Comparison of ENCODE assay signal across 25 cellular contexts in genomic region chr10:51313259-51313658, GRCh38.
DNase-seq lines count a peak whose midpoint lies in the region; ATAC-seq and TF ChIP-seq lines count a peak whose summit lies in the region.
"Had no signal": no experiment of that assay in that cellular context is flagged by ENCODE, and none has a peak within 500 bp of the region (broad histone marks: within the 10 kb centered on the region; RNA-seq: fewer than 3 reads in every experiment).

No MANE protein-coding gene starts in this region.

- peak; percentile 93 for ATAC-seq in left colon
- ATAC-seq in mucosa of descending colon = peak; percentile 87
- ATAC-seq in HG03139 (IDR thresholded peaks at IDR 0.05; ENCODE audit: unreplicated experiment) = no peak
- ATAC-seq in HG03571 (IDR thresholded peaks at IDR 0.05; ENCODE audit: unreplicated experiment) = no peak
- ATAC-seq: A549, GM12878 had no signal

- intact Hi-C loops in left colon (cut with DNase I, micrococcal nuclease) (no loop called here), mucosa of descending colon (cut with DNase I, micrococcal nuclease) (no loop called here)
- intact Hi-C loops in activated T-helper 2 cell treated with anti-CD3 and anti-CD28 coated beads, Interferon-gamma antibody, Interleukin-2, Interleukin-4, amounts not matched to agents 10 μg/mL and 5 μg/mL and 100 μg/mL, durations not matched to agents 14 hours and 24 hours and 36 hours (cut with micrococcal nuclease) = no loop called here

- H3K27me3 Mint-ChIP-seq in chondrocyte (ENCODE audit: low read depth) (no peaks in the 10 kb centered on the region), progenitor cell of endocrine pancreas (no peaks in the 10 kb centered on the region)
- H3K27me3 Mint-ChIP-seq in activated T-helper 2 cell treated with anti-CD3 and anti-CD28 coated beads, Interferon-gamma antibody, Interleukin-2, Interleukin-4, amounts not matched to agents 10 μg/mL and 5 μg/mL and 100 μg/mL, durations not matched to agents 14 hours and 24 hours and 36 hours (ENCODE audit: low read depth) = no peaks in the 10 kb centered on the region
- H3K27me3 Mint-ChIP-seq: CD4-positive, alpha-beta memory T cell; CD4-positive, CD25-positive, alpha-beta regulatory T cell; CD8-positive, alpha-beta memory T cell had no signal

- no peaks in the 10 kb centered on the region for H3K36me3 ChIP-seq in mucosa of descending colon (ENCODE audit: low read depth)
- H3K36me3 ChIP-seq: BE2C, BLaER1 had no signal

- H3K4me3 Mint-ChIP-seq in chondrocyte (ENCODE audit: unreplicated experiment) (no peak overlapping the region), progenitor cell of endocrine pancreas (ENCODE audit: low read depth) (no peak overlapping the region)
- H3K4me3 Mint-ChIP-seq in activated T-helper 2 cell treated with anti-CD3 and anti-CD28 coated beads, Interferon-gamma antibody, Interleukin-2, Interleukin-4, amounts not matched to agents 10 μg/mL and 5 μg/mL and 100 μg/mL, durations not matched to agents 14 hours and 24 hours and 36 hours (ENCODE audit: low read depth) = no peak overlapping the region
- H3K4me3 Mint-ChIP-seq: CD14-positive monocyte; CD4-positive, alpha-beta memory T cell; CD4-positive, CD25-positive, alpha-beta regulatory T cell; CD8-positive, alpha-beta memory T cell had no signal

- no peak overlapping the region for H3K4me3 ChIP-seq in mucosa of descending colon
- H3K4me3 ChIP-seq: A549, BLaER1, GM12878 had no signal

- DNase-seq in chondrocyte (ENCODE audit: low spot score) (no peak), left colon (no peak), mucosa of descending colon (peak in 1 of 3 donors; percentile 27), progenitor cell of endocrine pancreas (ENCODE audit: low spot score, unreplicated experiment) (no peak), AG08395 (ENCODE audit: low spot score) (no peak)
- DNase-seq in activated T-helper 2 cell treated with anti-CD3 and anti-CD28 coated beads, Interferon-gamma antibody, Interleukin-2, Interleukin-4, amounts not matched to agents 10 μg/mL and 5 μg/mL and 100 μg/mL, durations not matched to agents 14 hours and 24 hours and 36 hours (ENCODE audit: low spot score) = no peak
- DNase-seq: BE2C; C1 segment of cervical spinal cord; CD4-positive, alpha-beta memory T cell; CD4-positive, CD25-positive, alpha-beta regulatory T cell; CD8-positive, alpha-beta memory T cell; COR-L47; DMS 273 treated with DMSO at 0.1 percent for 48 hours; DMS153; DMS53; DMS79; DND-41; EL; GDM1 had no signal

- H3K4me1 ChIP-seq in mucosa of descending colon (ENCODE audit: low read depth) = peaks cover 2% of the 10 kb centered on the region
- H3K4me1 ChIP-seq: A549, BE2C, BLaER1 had no signal

- TF ChIP-seq CTCF in chondrocyte (IDR thresholded peaks at IDR 0.05) = no peak
- no peak for TF ChIP-seq CTCF in mucosa of descending colon (IDR thresholded peaks at IDR 0.05)
- TF ChIP-seq CTCF in progenitor cell of endocrine pancreas (IDR thresholded peaks at IDR 0.05; ENCODE audit: unreplicated experiment) = no peak

- H3K27ac Mint-ChIP-seq in chondrocyte (ENCODE audit: unreplicated experiment) = peak overlapping the region; percentile 34
- peak overlapping the region; percentile 31 for H3K27ac Mint-ChIP-seq in progenitor cell of endocrine pancreas
- no peak overlapping the region for H3K27ac Mint-ChIP-seq in activated T-helper 2 cell treated with anti-CD3 and anti-CD28 coated beads, Interferon-gamma antibody, Interleukin-2, Interleukin-4, amounts not matched to agents 10 μg/mL and 5 μg/mL and 100 μg/mL, durations not matched to agents 14 hours and 24 hours and 36 hours
- H3K27ac Mint-ChIP-seq: CD14-positive monocyte; CD4-positive, alpha-beta memory T cell; CD4-positive, CD25-positive, alpha-beta regulatory T cell; CD8-positive, alpha-beta memory T cell had no signal

- H3K36me3 Mint-ChIP-seq in chondrocyte (ENCODE audit: low read depth) = no peaks in the 10 kb centered on the region
- no peaks in the 10 kb centered on the region for H3K36me3 Mint-ChIP-seq in progenitor cell of endocrine pancreas (ENCODE audit: insufficient read depth)
- H3K36me3 Mint-ChIP-seq in activated T-helper 2 cell treated with anti-CD3 and anti-CD28 coated beads, Interferon-gamma antibody, Interleukin-2, Interleukin-4, amounts not matched to agents 10 μg/mL and 5 μg/mL and 100 μg/mL, durations not matched to agents 14 hours and 24 hours and 36 hours (ENCODE audit: low read depth) = no peaks in the 10 kb centered on the region
- H3K36me3 Mint-ChIP-seq: CD14-positive monocyte; CD4-positive, alpha-beta memory T cell; CD4-positive, CD25-positive, alpha-beta regulatory T cell had no signal

- H3K4me1 Mint-ChIP-seq in chondrocyte (ENCODE audit: low read depth) = peaks cover 32% of the 10 kb centered on the region
- H3K4me1 Mint-ChIP-seq in progenitor cell of endocrine pancreas (ENCODE audit: low read depth) = peaks cover 10% of the 10 kb centered on the region
- H3K4me1 Mint-ChIP-seq in activated T-helper 2 cell treated with anti-CD3 and anti-CD28 coated beads, Interferon-gamma antibody, Interleukin-2, Interleukin-4, amounts not matched to agents 10 μg/mL and 5 μg/mL and 100 μg/mL, durations not matched to agents 14 hours and 24 hours and 36 hours (ENCODE audit: low read depth) = no peaks in the 10 kb centered on the region
- H3K4me1 Mint-ChIP-seq: CD14-positive monocyte; CD4-positive, alpha-beta memory T cell; CD4-positive, CD25-positive, alpha-beta regulatory T cell; CD8-positive, alpha-beta memory T cell had no signal

- H3K9me3 Mint-ChIP-seq in chondrocyte (ENCODE audit: low read depth) (no peaks in the 10 kb centered on the region), progenitor cell of endocrine pancreas (ENCODE audit: low read depth) (no peaks in the 10 kb centered on the region)
- no peaks in the 10 kb centered on the region for H3K9me3 Mint-ChIP-seq in activated T-helper 2 cell treated with anti-CD3 and anti-CD28 coated beads, Interferon-gamma antibody, Interleukin-2, Interleukin-4, amounts not matched to agents 10 μg/mL and 5 μg/mL and 100 μg/mL, durations not matched to agents 14 hours and 24 hours and 36 hours
- H3K9me3 Mint-ChIP-seq: CD8-positive, alpha-beta memory T cell had no signal

- H3K9me3 ChIP-seq in mucosa of descending colon = no peaks in the 10 kb centered on the region
- H3K9me3 ChIP-seq: A549, BE2C, BLaER1 had no signal

Comparison
In these comparisons a context has a peak if more than half of its experiments do, and no peak if none do; other contexts are left out.
1. ATAC-seq: peak in left colon (single experiment) and mucosa of descending colon (single experiment); none in HG03139 (single experiment) and HG03571 (single experiment).